10 cellular contexts compared by ENCODE assay signal in genomic region chr9:37300620-37301368, GRCh38.
DNase-seq lines count a peak whose midpoint lies in the region; ATAC-seq, FAIRE-seq and TF ChIP-seq lines count a peak whose summit lies in the region.
"Had no signal": no experiment of that assay in that cellular context is flagged by ENCODE, and none has a peak within 500 bp of the region (broad histone marks: within the 10 kb centered on the region; RNA-seq: fewer than 3 reads in every experiment).

No MANE protein-coding gene starts in this region.

- H3K4me2 ChIP-seq in A549: peak overlapping the region; percentile 25
- peak overlapping the region; percentile 55 for H3K4me2 ChIP-seq in OCI-LY3 (ENCODE audit: low read length)

- no peaks in the 10 kb centered on the region for H3K27me3 ChIP-seq in OCI-LY3 (ENCODE audit: low read depth, low read length)
- H3K27me3 ChIP-seq: pancreas had no signal

- 5% methylated on average over 1 of the region's 1 CpG for WGBS in A549 (ENCODE audit: missing lambda C conversion rate)

- H2AFZ ChIP-seq in OCI-LY3 (ENCODE audit: low read depth, low read length): no peak overlapping the region

- H3K36me3 ChIP-seq in OCI-LY3 (replicated peaks; ENCODE audit: low read depth, low read length): no peaks in the 10 kb centered on the region

- TF ChIP-seq RAD21 in A549 (conservative IDR thresholded peaks at IDR 0.05 in 1 of 2, IDR thresholded peaks at IDR 0.05 in 1 of 2): no peak

- H3K4me3 ChIP-seq in A549 (no peak overlapping the region), OCI-LY3 (ENCODE audit: low read length) (no peak overlapping the region), epithelial cell of esophagus (ENCODE audit: low read length) (no peak overlapping the region)
- H3K4me3 ChIP-seq: pancreas had no signal

- DNase-seq in A549 (ENCODE audit: low read depth in 1 of 2, low spot score in 1 of 2) (no peak), epithelial cell of esophagus (ENCODE audit: low read depth) (peak; percentile 48), H54 (ENCODE audit: insufficient read length, low spot score) (no peak), NOMO-1 (lab: John Stamatoyannopoulos, UW; ENCODE audit: unreplicated experiment in 2 of 2) (no peak), NCI-H446 (lab: John Stamatoyannopoulos, UW) (no peak)
- no peak for DNase-seq in stimulated activated CD4-positive, alpha-beta T cell treated with anti-CD3 and anti-CD28 coated beads, Interleukin-4, amount 100 ng/mL, for 1 hour
- DNase-seq: NCI-H2029 treated with DMSO at 0.1 percent for 48 hours, pancreas had no signal

- H3K9ac ChIP-seq in OCI-LY3 (ENCODE audit: low read length): peak overlapping the region; percentile 56

- no peak for TF ChIP-seq POLR2A in A549 (IDR thresholded peaks at IDR 0.05; ENCODE audit: low read length)
- TF ChIP-seq POLR2A in H54 (IDR thresholded peaks at IDR 0.05; ENCODE audit: low read depth, low read length): no peak

- peaks cover 60% of the 10 kb centered on the region for H3K79me2 ChIP-seq in OCI-LY3 (ENCODE audit: low read length)

- ATAC-seq in A549: no peak
- ATAC-seq in GM18520 (IDR thresholded peaks at IDR 0.05; ENCODE audit: unreplicated experiment): peak; percentile 27

- no peaks in the 10 kb centered on the region for H4K20me1 ChIP-seq in OCI-LY3 (ENCODE audit: insufficient read depth, low read length)

- CTCF ChIA-PET in A549 (lab: Yijun Ruan, JAX): interaction anchor here (0.6 to 1.0 kb wide), 2 partner anchors 28 to 149 kb away, joined by 3 read pairs; no protein-coding TSS in a partner anchor

- FAIRE-seq in A549 (lab: Jason Lieb, UNC) (no peak), H54 (lab: Jason Lieb, UNC) (no peak)
- FAIRE-seq: pancreas had no signal

- H3K27ac ChIP-seq in A549 (peak overlapping the region in 1 of 2 experiments; percentile 2; a peak in 1 of 6 replicates), OCI-LY3 (ENCODE audit: low read length) (peak overlapping the region; percentile 81)
- H3K27ac ChIP-seq: pancreas had no signal

- H3K4me1 ChIP-seq in A549 (peaks cover 7% of the 10 kb centered on the region), OCI-LY3 (ENCODE audit: low read length) (peaks cover 71% of the 10 kb centered on the region)
- H3K4me1 ChIP-seq: pancreas had no signal

- POLR2A ChIA-PET in A549 (lab: Yijun Ruan, JAX): no interaction called here

- no peak for TF ChIP-seq EP300 in A549 (IDR thresholded peaks at IDR 0.05)

- TF ChIP-seq CTCF in A549 (IDR thresholded peaks at IDR 0.05) (no peak), OCI-LY3 (IDR thresholded peaks at IDR 0.05; ENCODE audit: low read depth, low read length) (no peak), epithelial cell of esophagus (IDR thresholded peaks at IDR 0.05; ENCODE audit: insufficient read depth, low read depth, low read length, missing control alignments) (no peak)

- no peaks in the 10 kb centered on the region for H3K9me3 ChIP-seq in A549
- H3K9me3 ChIP-seq in OCI-LY3 (ENCODE audit: insufficient read depth, low read length): no peaks in the 10 kb centered on the region
- H3K9me3 ChIP-seq: pancreas had no signal

TF ChIP-seq in A549, 52 proteins besides CTCF, POLR2A, EP300 and RAD21:
- no peak for TF ChIP-seq CBX2 (IDR thresholded peaks at IDR 0.05; ENCODE audit: borderline replicate concordance, low read depth)
- TF ChIP-seq RNF2 (IDR thresholded peaks at IDR 0.05; ENCODE audit: borderline replicate concordance, low read depth): no peak
- TF ChIP-seq FOSL2 (IDR thresholded peaks at IDR 0.05): no peak
- TF ChIP-seq FOSL2 (CRISPR knock-in tag; IDR thresholded peaks at IDR 0.05): peak; percentile 15; the same call in 1 of the 2 replicates
